Comparison of ENCODE assay signal across 13 cellular contexts in genomic region chr15:41824062-41824745, GRCh38. TPM values are rescaled to one million over a fixed set of nuclear protein-coding genes. Genes with fewer than 3 reads are reported as not detected.
DNase-seq lines count a peak whose midpoint lies in the region; ATAC-seq and TF ChIP-seq lines count a peak whose summit lies in the region.
"Had no signal": no experiment of that assay in that cellular context is flagged by ENCODE, and none has a peak within 500 bp of the region (broad histone marks: within the 10 kb centered on the region; RNA-seq: fewer than 3 reads in every experiment).

No MANE protein-coding gene starts in this region.

- no peaks in the 10 kb centered on the region for H3K9me1 ChIP-seq in IMR-90 (ENCODE audit: insufficient read depth, low read length)

- POLR2A ChIA-PET in IMR-90 (lab: Charles Lee; ENCODE audit: unreplicated experiment) = no interaction called here

- no peak overlapping the region for H3K4me2 ChIP-seq in GM23338
- no peak overlapping the region for H3K4me2 ChIP-seq in IMR-90 (ENCODE audit: low read depth, low read length)
- no peak overlapping the region for H3K4me2 ChIP-seq in osteoblast (ENCODE audit: insufficient read depth, low read length)
- H3K4me2 ChIP-seq: A549 had no signal

- peaks cover 4% of the 10 kb centered on the region; the same call in 1 of the 2 replicates for H3K4me1 ChIP-seq in GM23338 (ENCODE audit: insufficient read depth)
- H3K4me1 ChIP-seq in IMR-90 (ENCODE audit: control insufficient read depth, insufficient read depth, low read length) = peaks cover 2% of the 10 kb centered on the region; the same call in 1 of the 2 replicates
- peaks cover 15% of the 10 kb centered on the region for H3K4me1 ChIP-seq in osteoblast (ENCODE audit: insufficient read depth, low read length)
- H3K4me1 ChIP-seq: BE2C had no signal

- peaks cover 9 to 11% of the 10 kb centered on the region in 2 experiments; a peak in 3 of 4 replicates for H3K79me1 ChIP-seq in IMR-90 (ENCODE audit: low read depth in 1 of 2, low read length in 2 of 2)

- peaks cover 5% of the 10 kb centered on the region; the same call in 1 of the 2 replicates for H3K27me3 ChIP-seq in GM23338 (ENCODE audit: insufficient read depth)
- no peaks in the 10 kb centered on the region for H3K27me3 ChIP-seq in IMR-90 (ENCODE audit: control insufficient read depth, insufficient read depth, low read length)
- no peaks in the 10 kb centered on the region for H3K27me3 ChIP-seq in osteoblast (ENCODE audit: insufficient read depth, low read length)
- H3K27me3 ChIP-seq: BE2C had no signal

- WGBS in IMR-90 (ENCODE audit: extremely low coverage in 2 of 2, insufficient read length in 1 of 2), 2 experiments = 96% methylated on average over 14 of the region's 19 CpGs; no CpG with 5 or more reads in 1 of the 2 experiments

- intact Hi-C loops in IMR-90 (cut with micrococcal nuclease) = no loop called here

- H4K91ac ChIP-seq in IMR-90 (ENCODE audit: insufficient read depth, low read depth, low read length) = no peak overlapping the region

- dilution Hi-C loops in IMR-90 (cut with HindIII; ENCODE audit: low sequenced_read_pairs, unreplicated experiment) = no loop called here

- no peaks in the 10 kb centered on the region for H3F3A ChIP-seq in GM23338 (replicated peaks; ENCODE audit: low read depth)

- H3K9me2 ChIP-seq in GM23338 (ENCODE audit: insufficient read depth) = no peaks in the 10 kb centered on the region

- H3K4me3 Mint-ChIP-seq in GM23338 (no peak overlapping the region), endothelial cell (ENCODE audit: unreplicated experiment) (peak overlapping the region; percentile 80)
- no peak overlapping the region for H3K4me3 Mint-ChIP-seq in activated CD8-positive, alpha-beta memory T cell treated with anti-CD3 and anti-CD28 coated beads, Interleukin-2, amount 10 ng/mL, durations not matched to agents 7 days and 5 days
- H3K4me3 Mint-ChIP-seq: CD4-positive, alpha-beta memory T cell had no signal

- no peak overlapping the region for H3K23ac ChIP-seq in IMR-90 (ENCODE audit: low read depth, low read length)

- no peak for DNase-seq in GM23338 (ENCODE audit: low spot score)
- DNase-seq in IMR-90 = no peak
- DNase-seq in endothelial cell (ENCODE audit: low spot score) = no peak
- peak; percentile 59 for DNase-seq in osteoblast (ENCODE audit: insufficient read length, low spot score, missing footprints)
- DNase-seq in activated gamma-delta T cell treated with Interleukin-2 at 50 U/mL for 16 hours = no peak
- DNase-seq in activated CD8-positive, alpha-beta memory T cell treated with anti-CD3 and anti-CD28 coated beads, Interleukin-2, amount 10 ng/mL, durations not matched to agents 7 days and 5 days = no peak
- DNase-seq in NCI-H1436 treated with DMSO at 0.1 percent for 48 hours (lab: John Stamatoyannopoulos, UW) = no peak
- DNase-seq: BE2C; CD4-positive, alpha-beta memory T cell; DMS79 had no signal

- H3K4me3 ChIP-seq in GM23338 = no peak overlapping the region
- H3K4me3 ChIP-seq in IMR-90 (ENCODE audit: insufficient read depth, low read depth, low read length) = no peak overlapping the region
- no peak overlapping the region for H3K4me3 ChIP-seq in osteoblast (ENCODE audit: insufficient read depth, low read length)
- H3K4me3 ChIP-seq: A549, HAP-1 had no signal

- ATAC-seq in GM23338 (no peak), IMR-90 (ENCODE audit: low read depth) (no peak)
- no peak for ATAC-seq in activated CD8-positive, alpha-beta memory T cell treated with anti-CD3 and anti-CD28 coated beads, Interleukin-2, amount 10 ng/mL, durations not matched to agents 7 days and 5 days
- ATAC-seq: A549 had no signal

- H2AK9ac ChIP-seq in IMR-90 (replicated peaks; ENCODE audit: low read depth, low read length, poor library complexity) = peak overlapping the region; percentile 9

- H4K5ac ChIP-seq in IMR-90 (ENCODE audit: low read depth, low read length) = no peak overlapping the region

- BruUV-seq in IMR-90 (replicated peaks; lab: Mats Ljungman, UMichigan) = no TSS peak

- H3K79me2 ChIP-seq in GM23338 (replicated peaks; ENCODE audit: insufficient read depth) = 0 out of 2 replicates have a peak, but pooled peaks cover 4% of the 10 kb centered on the region
- H3K79me2 ChIP-seq in osteoblast (ENCODE audit: insufficient read depth, low read length) = no peaks in the 10 kb centered on the region

- peaks cover 11% of the 10 kb centered on the region for H3K27me3 Mint-ChIP-seq in GM23338 (ENCODE audit: insufficient read depth, low read depth, poor library complexity)
- peaks cover 10% of the 10 kb centered on the region for H3K27me3 Mint-ChIP-seq in endothelial cell (ENCODE audit: unreplicated experiment)
- H3K27me3 Mint-ChIP-seq in activated CD8-positive, alpha-beta memory T cell treated with anti-CD3 and anti-CD28 coated beads, Interleukin-2, amount 10 ng/mL, durations not matched to agents 7 days and 5 days = no peaks in the 10 kb centered on the region
- H3K27me3 Mint-ChIP-seq: CD4-positive, alpha-beta memory T cell had no signal

- no peak overlapping the region for H3K9ac ChIP-seq in IMR-90 (ENCODE audit: low read depth, low read length)

- no peak overlapping the region for H3K4ac ChIP-seq in IMR-90 (ENCODE audit: low read depth, low read length)

- no peak overlapping the region for H4K8ac ChIP-seq in IMR-90 (ENCODE audit: low read depth in 2 of 2, low read length in 2 of 2)

- H2BK5ac ChIP-seq in IMR-90 (ENCODE audit: low read depth, low read length, poor library complexity, severe bottlenecking) = no peak overlapping the region

- no peaks in the 10 kb centered on the region for H3K9me3 Mint-ChIP-seq in GM23338
- H3K9me3 Mint-ChIP-seq in endothelial cell (ENCODE audit: unreplicated experiment) = no peaks in the 10 kb centered on the region
- H3K9me3 Mint-ChIP-seq in activated CD8-positive, alpha-beta memory T cell treated with anti-CD3 and anti-CD28 coated beads, Interleukin-2, amount 10 ng/mL, durations not matched to agents 7 days and 5 days (ENCODE audit: low read depth) = no peaks in the 10 kb centered on the region
- H3K9me3 Mint-ChIP-seq: CD4-positive, alpha-beta memory T cell had no signal

- peaks cover 9% of the 10 kb centered on the region for H3K4me1 Mint-ChIP-seq in GM23338
- H3K4me1 Mint-ChIP-seq in endothelial cell (ENCODE audit: unreplicated experiment) = peaks cover 16% of the 10 kb centered on the region
- peaks cover 9% of the 10 kb centered on the region for H3K4me1 Mint-ChIP-seq in activated CD8-positive, alpha-beta memory T cell treated with anti-CD3 and anti-CD28 coated beads, Interleukin-2, amount 10 ng/mL, durations not matched to agents 7 days and 5 days

- no peaks in the 10 kb centered on the region for H3K9me3 ChIP-seq in IMR-90 (ENCODE audit: control insufficient read depth, insufficient read depth, low read length)
- no peaks in the 10 kb centered on the region for H3K9me3 ChIP-seq in osteoblast (ENCODE audit: low read depth, low read length)
- H3K9me3 ChIP-seq: A549, BE2C, HAP-1 had no signal

- H3K56ac ChIP-seq in IMR-90 (ENCODE audit: extremely low read depth, insufficient read depth, low read length) = no peak overlapping the region

- TF ChIP-seq CTCF in GM23338 (conservative IDR thresholded peaks at IDR 0.05; ENCODE audit: low read depth in 2 of 2) (no peak), IMR-90 (conservative IDR thresholded peaks at IDR 0.05; ENCODE audit: low read depth, low read length) (no peak), endothelial cell (IDR thresholded peaks at IDR 0.05; ENCODE audit: unreplicated experiment) (no peak), osteoblast (IDR thresholded peaks at IDR 0.05; ENCODE audit: extremely low read depth, low read depth, low read length) (no peak)

- H3K27ac ChIP-seq in GM23338 (ENCODE audit: low read depth) (no peak overlapping the region), IMR-90 (ENCODE audit: insufficient read depth, low read length) (no peak overlapping the region), osteoblast (ENCODE audit: low read depth, low read length) (no peak overlapping the region)
- H3K27ac ChIP-seq: A549, C4-2B had no signal

- H2BK20ac ChIP-seq in IMR-90 (ENCODE audit: low read depth, low read length) = no peak overlapping the region

- H3K18ac ChIP-seq in IMR-90 (ENCODE audit: low read depth, low read length) = no peak overlapping the region

- no peak for TF ChIP-seq POLR2A in IMR-90 (IDR thresholded peaks at IDR 0.05; ENCODE audit: low read depth, low read length)

- H3K36me3 ChIP-seq in GM23338 (ENCODE audit: insufficient read depth) = no peaks in the 10 kb centered on the region; the same call in 1 of the 2 replicates
- peaks cover 57% of the 10 kb centered on the region for H3K36me3 ChIP-seq in IMR-90 (ENCODE audit: control insufficient read depth, insufficient read depth, low read length)
- peaks cover 35% of the 10 kb centered on the region for H3K36me3 ChIP-seq in osteoblast (ENCODE audit: insufficient read depth, low read length)

- 0 out of 2 replicates have a peak overlapping the region, but pooled peaks have one; percentile 8 for H3K27ac Mint-ChIP-seq in GM23338
- H3K27ac Mint-ChIP-seq in endothelial cell (ENCODE audit: unreplicated experiment) = no peak overlapping the region
- no peak overlapping the region for H3K27ac Mint-ChIP-seq in activated CD8-positive, alpha-beta memory T cell treated with anti-CD3 and anti-CD28 coated beads, Interleukin-2, amount 10 ng/mL, durations not matched to agents 7 days and 5 days

- H2AK5ac ChIP-seq in IMR-90 (ENCODE audit: low read depth, low read length) = no peak overlapping the region

- H3K36me3 Mint-ChIP-seq in GM23338 (ENCODE audit: low read depth) (no peaks in the 10 kb centered on the region; the same call in 2 of the 3 replicates), endothelial cell (ENCODE audit: low read depth, unreplicated experiment) (peaks cover 42% of the 10 kb centered on the region)
- peaks cover 2% of the 10 kb centered on the region for H3K36me3 Mint-ChIP-seq in activated CD8-positive, alpha-beta memory T cell treated with anti-CD3 and anti-CD28 coated beads, Interleukin-2, amount 10 ng/mL, durations not matched to agents 7 days and 5 days

- in situ Hi-C loops in IMR-90 (cut with MboI; ENCODE audit: low sequenced_read_pairs) = no loop called here

- H2BK120ac ChIP-seq in IMR-90 (ENCODE audit: low read depth, low read length) = no peak overlapping the region

- no peak overlapping the region for H3K14ac ChIP-seq in IMR-90 (replicated peaks; ENCODE audit: low read depth, low read length)

- H4K20me1 ChIP-seq in GM23338 (replicated peaks; ENCODE audit: insufficient read depth) = no peaks in the 10 kb centered on the region
- H4K20me1 ChIP-seq in IMR-90 (ENCODE audit: insufficient read depth, low read length) = no peaks in the 10 kb centered on the region; the same call in 1 of the 2 replicates
- no peaks in the 10 kb centered on the region for H4K20me1 ChIP-seq in osteoblast (ENCODE audit: insufficient read depth, low read length)

- H2AFZ ChIP-seq in GM23338 (no peak overlapping the region), IMR-90 (replicated peaks; ENCODE audit: low read length, poor library complexity) (no peak overlapping the region), osteoblast (ENCODE audit: low read length) (no peak overlapping the region)

- no peak overlapping the region for H2BK15ac ChIP-seq in IMR-90 (ENCODE audit: low read depth, low read length)

- TF ChIP-seq RAD21 in IMR-90 (IDR thresholded peaks at IDR 0.05; ENCODE audit: low read length) = no peak

- CTCF ChIA-PET in IMR-90 (lab: Yijun Ruan, JAX) = no interaction called here
- CTCF ChIA-PET in activated CD8-positive, alpha-beta memory T cell treated with anti-CD3 and anti-CD28 coated beads, Interleukin-2, amount 10 ng/mL, durations not matched to agents 7 days and 5 days (lab: Charles Lee) = interaction anchor here (1.1 to 1.7 kb wide), 3 partner anchors 12 to 82 kb away, joined by 3 to 8 read pairs (median 5); no protein-coding TSS in a partner anchor

RNA-seq across cellular contexts. Expression of gene JMJD7, which starts 3.7 kb away (rescaled TPM):
- 8.5 and 13.8 TPM in 2 replicates for total RNA-seq in GM23338 (2014; rRNA removed; shearing (Covaris generic))
- 8.2 and 9.2 TPM in 2 replicates for polyA plus RNA-seq in GM23338 (2016; fragmentation: Nextera tagmentation; extraction: Ambion mirVana)
- 3.6 and 5.0 TPM in 2 replicates for total RNA-seq in IMR-90 (2012; rRNA removed)
- polyA plus RNA-seq in IMR-90 (2012; rRNA removed) = 6.3 and 8.1 TPM in 2 replicates
- 7.9 and 8.2 TPM in 2 replicates for polyA plus RNA-seq in IMR-90 (2012; cell fraction: cytosol; rRNA removed)
- 12.6 and 22.4 TPM in 2 replicates for polyA plus RNA-seq in IMR-90 (2012; cell fraction: nucleus; rRNA removed; ENCODE audit: low replicate concordance)
- total RNA-seq in endothelial cell (ENCODE audit: unreplicated experiment) = 13.8 TPM
- total RNA-seq in osteoblast = 1.2 and 1.4 TPM in 2 replicates
- 10 to 100 TPM; 12.0 to 21.9 TPM for total RNA-seq in activated CD8-positive, alpha-beta memory T cell treated with anti-CD3 and anti-CD28 coated beads, Interleukin-2, amount 10 ng/mL, durations not matched to agents 7 days and 5 days

RNA-seq across cellular contexts. Expression of gene PLA2G4B, which starts 14.4 kb away (rescaled TPM):
- 3.4 and 4.4 TPM in 2 replicates for total RNA-seq in GM23338 (2014; rRNA removed; shearing (Covaris generic))
- 9.5 and 9.6 TPM in 2 replicates for polyA plus RNA-seq in GM23338 (2016; fragmentation: Nextera tagmentation; extraction: Ambion mirVana)
- total RNA-seq in IMR-90 (2012; rRNA removed) = under 0.01 and 0.18 TPM in 2 replicates
- polyA plus RNA-seq in IMR-90 (2012; rRNA removed) = 3.1 and 5.8 TPM in 2 replicates
- 0.90 and 1.6 TPM in 2 replicates for polyA plus RNA-seq in IMR-90 (2012; cell fraction: cytosol; rRNA removed)
- polyA plus RNA-seq in IMR-90 (2012; cell fraction: nucleus; rRNA removed; ENCODE audit: low replicate concordance) = 31.6 and 69.2 TPM in 2 replicates
- 2.9 TPM for total RNA-seq in endothelial cell (ENCODE audit: unreplicated experiment)
- 0.72 and 1.2 TPM in 2 replicates for total RNA-seq in osteoblast
- 1 to 10 TPM; 2.8 to 7.7 TPM for total RNA-seq in activated CD8-positive, alpha-beta memory T cell treated with anti-CD3 and anti-CD28 coated beads, Interleukin-2, amount 10 ng/mL, durations not matched to agents 7 days and 5 days

RNA-seq across cellular contexts. Expression of gene MAPKBP1, which starts 49.9 kb away (rescaled TPM):
- 8.9 and 10.2 TPM in 2 replicates for total RNA-seq in GM23338 (2014; rRNA removed; shearing (Covaris generic))
- polyA plus RNA-seq in GM23338 (2016; fragmentation: Nextera tagmentation; extraction: Ambion mirVana) (1.9 and 2.7 TPM in 2 replicates), IMR-90 (2012; rRNA removed) (14.7 and 15.3 TPM in 2 replicates)
- total RNA-seq in IMR-90 (2012; rRNA removed) (10.3 and 12.5 TPM in 2 replicates), endothelial cell (ENCODE audit: unreplicated experiment) (36.2 TPM), osteoblast (22.8 and 25.6 TPM in 2 replicates)
- 4.8 and 6.1 TPM in 2 replicates for polyA plus RNA-seq in IMR-90 (2012; cell fraction: cytosol; rRNA removed)
- 40.6 and 67.6 TPM in 2 replicates for polyA plus RNA-seq in IMR-90 (2012; cell fraction: nucleus; rRNA removed; ENCODE audit: low replicate concordance)
- 10 to 100 TPM; 24.7 to 33.1 TPM for total RNA-seq in activated CD8-positive, alpha-beta memory T cell treated with anti-CD3 and anti-CD28 coated beads, Interleukin-2, amount 10 ng/mL, durations not matched to agents 7 days and 5 days
